13 cellular contexts compared by ENCODE assay signal in the genomic region with DNA sequence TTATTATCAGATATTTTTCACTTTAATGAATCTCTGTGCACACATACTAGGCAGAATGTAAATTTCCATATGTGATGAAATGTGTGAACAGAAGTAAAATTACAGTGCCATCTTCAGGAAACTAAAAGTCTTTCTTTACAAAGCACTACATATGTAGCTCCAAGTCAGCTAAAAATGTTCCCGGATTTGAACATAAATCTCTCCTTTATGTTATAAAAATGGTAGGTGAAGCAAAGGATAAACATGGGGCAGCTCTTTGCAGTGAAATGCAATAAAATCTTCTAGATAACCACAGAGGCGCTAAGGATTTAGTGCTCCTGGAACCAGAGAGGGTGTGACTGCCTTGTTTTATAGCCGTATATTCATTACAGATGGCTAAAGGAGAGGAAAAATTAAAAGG.
DNase-seq lines count a peak whose midpoint lies in the region; ATAC-seq, FAIRE-seq and TF ChIP-seq lines count a peak whose summit lies in the region.
"Had no signal": no experiment of that assay in that cellular context is flagged by ENCODE, and none has a peak within 500 bp of the region (broad histone marks: within the 10 kb centered on the region; RNA-seq: fewer than 3 reads in every experiment).

No MANE protein-coding gene starts in this region.

- H3K36me3 ChIP-seq in SK-N-MC (ENCODE audit: insufficient read depth, low read length) = no peaks in the 10 kb centered on the region
- H3K36me3 ChIP-seq: prostate gland had no signal

- ATAC-seq in HG03571 (IDR thresholded peaks at IDR 0.05; ENCODE audit: unreplicated experiment) = no peak
- ATAC-seq: GM23338 had no signal

- peak overlapping the region; percentile 77 for H3K27ac ChIP-seq in SK-N-MC
- H3K27ac ChIP-seq: prostate gland had no signal

- peak overlapping the region; percentile 49 for H3K9ac ChIP-seq in SK-N-MC (ENCODE audit: insufficient read length)

- TF ChIP-seq EP300 in Ishikawa (IDR thresholded peaks at IDR 0.05; ENCODE audit: borderline replicate concordance) = no peak

- H3K4me3 ChIP-seq in SK-N-MC = peak overlapping the region; percentile 51
- H3K4me3 ChIP-seq: GM23338, prostate gland had no signal

- TF ChIP-seq RAD21 in Ishikawa (IDR thresholded peaks at IDR 0.05; ENCODE audit: low read depth) = peak; percentile 30; the same call in 1 of the 2 replicates

- peak; percentile 80 for FAIRE-seq in A204.1 (lab: Jason Lieb, UNC)

- H3K9me3 ChIP-seq in SK-N-MC (ENCODE audit: low read depth, low read length) = no peaks in the 10 kb centered on the region
- H3K9me3 ChIP-seq: prostate gland had no signal

- DNase-seq in SK-N-MC (ENCODE audit: low read depth, low spot score) (peak; percentile 60), kidney tubule cell (ENCODE audit: low spot score) (peak; percentile 13)
- DNase-seq in activated CD4-positive, alpha-beta T cell treated with anti-CD3 and anti-CD28 coated beads, Interleukin-2, amount 50 U/mL, for 1 hour = no peak
- no peak for DNase-seq in stimulated activated CD8-positive, alpha-beta memory T cell treated with anti-CD3 and anti-CD28 coated beads, Interleukin-4, amount 100 ng/mL, for 48 hours
- no peak for DNase-seq in activated CD8-positive, alpha-beta memory T cell treated with anti-CD3 and anti-CD28 coated beads, Interleukin-2, amount 50 U/mL, for 4 hours
- DNase-seq: activated B cell treated with CpG ODN at 0.5 μM for 24 hours; activated naive CD8-positive, alpha-beta T cell treated with anti-CD3 and anti-CD28 coated beads, Interleukin-2, amount 10 ng/mL, durations not matched to agents 7 days and 5 days; SHP77 treated with DMSO at 0.1 percent for 48 hours had no signal

TF ChIP-seq in Ishikawa, 13 proteins besides CTCF, POLR2A, EP300 and RAD21:
- TF ChIP-seq YY1 (IDR thresholded peaks at IDR 0.05; ENCODE audit: low read depth) (no peak), EGR1 (IDR thresholded peaks at IDR 0.05) (no peak), FOXM1 (IDR thresholded peaks at IDR 0.05; ENCODE audit: borderline replicate concordance, low read depth) (no peak), ZBTB7A (IDR thresholded peaks at IDR 0.05; ENCODE audit: low read depth) (no peak), TAF1 (IDR thresholded peaks at IDR 0.05; ENCODE audit: low read depth) (no peak), TCF12 (IDR thresholded peaks at IDR 0.05; ENCODE audit: low read depth) (no peak), CREB1 (IDR thresholded peaks at IDR 0.05; ENCODE audit: low read depth) (no peak)
- TF ChIP-seq, protein P1, sequence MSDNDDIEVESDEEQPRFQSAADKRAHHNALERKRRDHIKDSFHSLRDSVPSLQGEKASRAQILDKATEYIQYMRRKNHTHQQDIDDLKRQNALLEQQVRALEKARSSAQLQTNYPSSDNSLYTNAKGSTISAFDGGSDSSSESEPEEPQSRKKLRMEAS (IDR thresholded peaks at IDR 0.05) = no peak
- TF ChIP-seq, protein P2, sequence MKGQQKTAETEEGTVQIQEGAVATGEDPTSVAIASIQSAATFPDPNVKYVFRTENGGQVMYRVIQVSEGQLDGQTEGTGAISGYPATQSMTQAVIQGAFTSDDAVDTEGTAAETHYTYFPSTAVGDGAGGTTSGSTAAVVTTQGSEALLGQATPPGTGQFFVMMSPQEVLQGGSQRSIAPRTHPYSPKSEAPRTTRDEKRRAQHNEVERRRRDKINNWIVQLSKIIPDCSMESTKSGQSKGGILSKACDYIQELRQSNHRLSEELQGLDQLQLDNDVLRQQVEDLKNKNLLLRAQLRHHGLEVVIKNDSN (IDR thresholded peaks at IDR 0.05) = no peak

Comparison
In these comparisons a context has a peak if more than half of its experiments do, and no peak if none do; other contexts are left out.
1. DNase-seq: peak in SK-N-MC (single experiment) and kidney tubule cell (single experiment); none in activated CD4-positive, alpha-beta T cell treated with anti-CD3 and anti-CD28 coated beads, Interleukin-2, amount 50 U/mL, for 1 hour (single experiment), stimulated activated CD8-positive, alpha-beta memory T cell treated with anti-CD3 and anti-CD28 coated beads, Interleukin-4, amount 100 ng/mL, for 48 hours (single experiment) and activated CD8-positive, alpha-beta memory T cell treated with anti-CD3 and anti-CD28 coated beads, Interleukin-2, amount 50 U/mL, for 4 hours (single experiment).